In genomic region chr4:3229328-3229727, GRCh38 we compare ENCODE assay signal across 31 cellular contexts. TPM values are rescaled to one million over a fixed set of nuclear protein-coding genes. Genes with fewer than 3 reads are reported as not detected.
DNase-seq lines count a peak whose midpoint lies in the region; ATAC-seq and TF ChIP-seq lines count a peak whose summit lies in the region.
"Had no signal": no experiment of that assay in that cellular context is flagged by ENCODE, and none has a peak within 500 bp of the region (broad histone marks: within the 10 kb centered on the region; RNA-seq: fewer than 3 reads in every experiment).

No MANE protein-coding gene starts in this region.

- no peak for DNase-seq in activated CD8-positive, alpha-beta T cell treated with anti-CD3 and anti-CD28 coated beads, Interleukin-2, amount 10 ng/mL, durations not matched to agents 7 days and 5 days
- DNase-seq in activated CD8-positive, alpha-beta T cell treated with anti-CD3 and anti-CD28 coated beads for 36 hours: no peak
- DNase-seq in RWPE1 (ENCODE audit: low spot score) (no peak), posterior vena cava (ENCODE audit: low spot score) (peak; percentile 42), activated gamma-delta T cell treated with Interleukin-2 at 50 U/mL for 16 hours (no peak), mesothelial cell of epicardium (ENCODE audit: low spot score in 2 of 2, unreplicated experiment in 2 of 2) (no peak)
- DNase-seq: activated T-cell treated with anti-CD3 and anti-CD28 coated beads for 4 hours; central memory CD4-positive, alpha-beta T cell; DND-41; foreskin fibroblast; GF-D8; GM23248; MM.1S; naive thymus-derived CD4-positive, alpha-beta T cell; NCI-H1105 treated with DMSO at 0.1 percent for 48 hours; NCI-H187 treated with DMSO at 0.1 percent for 48 hours; NCI-H2171 treated with DMSO at 0.1 percent for 48 hours; NCI-H510A treated with DMSO at 0.1 percent for 48 hours; occipital lobe; stimulated activated naive B cell treated with anti-CD40 and anti-IgM and Interleukin-4, amounts not matched to agents 10 μg/mL and 1 μg/mL and 100 μg/mL, for 72 hours; T-cell; uterus had no signal

- peaks cover 47% of the 10 kb centered on the region for H3K36me3 Mint-ChIP-seq in activated CD8-positive, alpha-beta T cell treated with anti-CD3 and anti-CD28 coated beads, Interleukin-2, amount 10 ng/mL, durations not matched to agents 7 days and 5 days (ENCODE audit: low read depth)
- H3K36me3 Mint-ChIP-seq in activated CD8-positive, alpha-beta T cell treated with anti-CD3 and anti-CD28 coated beads for 36 hours (ENCODE audit: low read depth): peaks cover 35% of the 10 kb centered on the region
- H3K36me3 Mint-ChIP-seq in dendritic cell treated with granulocyte-macrophage colony-stimulating factor and Interleukin-4, amounts not matched to agents 40 ng/mL and 50 ng/mL, for 4 days (ENCODE audit: low read depth): peaks cover 86% of the 10 kb centered on the region
- peaks cover 40% of the 10 kb centered on the region for H3K36me3 Mint-ChIP-seq in mesothelial cell of epicardium

- 0 out of 2 replicates have a peak overlapping the region, but pooled peaks have one; percentile 5 for H3K27ac ChIP-seq in RWPE1
- H3K27ac ChIP-seq: esophagus muscularis mucosa, GM23248, KMS-11, skin epidermis, uterus had no signal

- ATAC-seq in activated CD8-positive, alpha-beta T cell treated with anti-CD3 and anti-CD28 coated beads, Interleukin-2, amount 10 ng/mL, durations not matched to agents 7 days and 5 days: no peak
- no peak for ATAC-seq in activated CD8-positive, alpha-beta T cell treated with anti-CD3 and anti-CD28 coated beads for 36 hours
- ATAC-seq in HG02678 (IDR thresholded peaks at IDR 0.05; ENCODE audit: unreplicated experiment): no peak
- ATAC-seq: activated CD4-positive, CD25-positive, alpha-beta regulatory T cell treated with anti-CD3 and anti-CD28 coated beads, Interleukin-2, amount 50 U/mL, for 24 hours; naive thymus-derived CD4-positive, alpha-beta T cell; stimulated activated naive B cell treated with anti-CD40 and anti-IgM and Interleukin-4, amounts not matched to agents 10 μg/mL and 1 μg/mL and 100 μg/mL, for 72 hours; T-cell had no signal

- H3K4me3 Mint-ChIP-seq in activated CD8-positive, alpha-beta T cell treated with anti-CD3 and anti-CD28 coated beads, Interleukin-2, amount 10 ng/mL, durations not matched to agents 7 days and 5 days: no peak overlapping the region
- H3K4me3 Mint-ChIP-seq in activated CD8-positive, alpha-beta T cell treated with anti-CD3 and anti-CD28 coated beads for 36 hours: no peak overlapping the region
- no peak overlapping the region for H3K4me3 Mint-ChIP-seq in dendritic cell treated with granulocyte-macrophage colony-stimulating factor and Interleukin-4, amounts not matched to agents 40 ng/mL and 50 ng/mL, for 4 days
- no peak overlapping the region for H3K4me3 Mint-ChIP-seq in mesothelial cell of epicardium
- H3K4me3 Mint-ChIP-seq: activated naive CD8-positive, alpha-beta T cell; CD14-positive monocyte; naive thymus-derived CD4-positive, alpha-beta T cell; stimulated activated naive B cell treated with anti-CD40 and anti-IgM and Interleukin-4, amounts not matched to agents 10 μg/mL and 1 μg/mL and 100 μg/mL, for 72 hours; T-cell had no signal

- no peak for TF ChIP-seq CTCF in activated CD8-positive, alpha-beta T cell treated with anti-CD3 and anti-CD28 coated beads for 36 hours (IDR thresholded peaks at IDR 0.05)
- no peak for TF ChIP-seq CTCF in RWPE1 (conservative IDR thresholded peaks at IDR 0.05; ENCODE audit: low read depth)
- no peak for TF ChIP-seq CTCF in mesothelial cell of epicardium (IDR thresholded peaks at IDR 0.05; ENCODE audit: unreplicated experiment)

- peak overlapping the region; percentile 43 for H3K27ac Mint-ChIP-seq in activated CD8-positive, alpha-beta T cell treated with anti-CD3 and anti-CD28 coated beads, Interleukin-2, amount 10 ng/mL, durations not matched to agents 7 days and 5 days
- no peak overlapping the region for H3K27ac Mint-ChIP-seq in activated CD8-positive, alpha-beta T cell treated with anti-CD3 and anti-CD28 coated beads for 36 hours
- H3K27ac Mint-ChIP-seq in dendritic cell treated with granulocyte-macrophage colony-stimulating factor and Interleukin-4, amounts not matched to agents 40 ng/mL and 50 ng/mL, for 4 days: peak overlapping the region; percentile 8
- no peak overlapping the region for H3K27ac Mint-ChIP-seq in mesothelial cell of epicardium
- H3K27ac Mint-ChIP-seq: activated naive CD8-positive, alpha-beta T cell; stimulated activated naive B cell treated with anti-CD40 and anti-IgM and Interleukin-4, amounts not matched to agents 10 μg/mL and 1 μg/mL and 100 μg/mL, for 72 hours; T-cell had no signal

- CTCF ChIA-PET in activated CD8-positive, alpha-beta T cell treated with anti-CD3 and anti-CD28 coated beads, Interleukin-2, amount 10 ng/mL, durations not matched to agents 7 days and 5 days (lab: Charles Lee): no interaction called here
- CTCF ChIA-PET in activated CD8-positive, alpha-beta T cell treated with anti-CD3 and anti-CD28 coated beads for 36 hours (lab: Charles Lee): interaction anchor here (1.0 kb wide), 1 partner anchor 88 kb away, joined by 3 read pairs; no protein-coding TSS in a partner anchor
- CTCF ChIA-PET in RWPE1 (lab: Yijun Ruan, JAX): no interaction called here

- H3K4me1 Mint-ChIP-seq in activated CD8-positive, alpha-beta T cell treated with anti-CD3 and anti-CD28 coated beads, Interleukin-2, amount 10 ng/mL, durations not matched to agents 7 days and 5 days (ENCODE audit: low read depth): no peaks in the 10 kb centered on the region
- no peaks in the 10 kb centered on the region for H3K4me1 Mint-ChIP-seq in activated CD8-positive, alpha-beta T cell treated with anti-CD3 and anti-CD28 coated beads for 36 hours (ENCODE audit: low read depth)
- H3K4me1 Mint-ChIP-seq in dendritic cell treated with granulocyte-macrophage colony-stimulating factor and Interleukin-4, amounts not matched to agents 40 ng/mL and 50 ng/mL, for 4 days (ENCODE audit: low read depth): peaks cover 38% of the 10 kb centered on the region
- no peaks in the 10 kb centered on the region for H3K4me1 Mint-ChIP-seq in mesothelial cell of epicardium
- H3K4me1 Mint-ChIP-seq: T-cell had no signal

- H3K9me3 Mint-ChIP-seq in activated CD8-positive, alpha-beta T cell treated with anti-CD3 and anti-CD28 coated beads, Interleukin-2, amount 10 ng/mL, durations not matched to agents 7 days and 5 days (ENCODE audit: insufficient read depth): no peaks in the 10 kb centered on the region
- no peaks in the 10 kb centered on the region for H3K9me3 Mint-ChIP-seq in activated CD8-positive, alpha-beta T cell treated with anti-CD3 and anti-CD28 coated beads for 36 hours
- no peaks in the 10 kb centered on the region for H3K9me3 Mint-ChIP-seq in dendritic cell treated with granulocyte-macrophage colony-stimulating factor and Interleukin-4, amounts not matched to agents 40 ng/mL and 50 ng/mL, for 4 days
- no peaks in the 10 kb centered on the region for H3K9me3 Mint-ChIP-seq in mesothelial cell of epicardium
- H3K9me3 Mint-ChIP-seq: stimulated activated naive B cell treated with anti-CD40 and anti-IgM and Interleukin-4, amounts not matched to agents 10 μg/mL and 1 μg/mL and 100 μg/mL, for 72 hours; T-cell had no signal

- intact Hi-C loops in activated CD8-positive, alpha-beta T cell treated with anti-CD3 and anti-CD28 coated beads for 36 hours (cut with micrococcal nuclease): no loop called here
- intact Hi-C loops in dendritic cell treated with granulocyte-macrophage colony-stimulating factor and Interleukin-4, amounts not matched to agents 40 ng/mL and 50 ng/mL, for 4 days (cut with micrococcal nuclease): no loop called here
- intact Hi-C loops in posterior vena cava (cut with DNase I): loop anchor here in 1 of 2 donors (5.0 kb wide), 1 partner anchor 172 kb away; no protein-coding TSS in a partner anchor

- H3K27me3 Mint-ChIP-seq in activated CD8-positive, alpha-beta T cell treated with anti-CD3 and anti-CD28 coated beads, Interleukin-2, amount 10 ng/mL, durations not matched to agents 7 days and 5 days (ENCODE audit: low read depth): no peaks in the 10 kb centered on the region
- no peaks in the 10 kb centered on the region for H3K27me3 Mint-ChIP-seq in activated CD8-positive, alpha-beta T cell treated with anti-CD3 and anti-CD28 coated beads for 36 hours
- no peaks in the 10 kb centered on the region for H3K27me3 Mint-ChIP-seq in dendritic cell treated with granulocyte-macrophage colony-stimulating factor and Interleukin-4, amounts not matched to agents 40 ng/mL and 50 ng/mL, for 4 days
- no peaks in the 10 kb centered on the region for H3K27me3 Mint-ChIP-seq in mesothelial cell of epicardium (ENCODE audit: low read depth)
- H3K27me3 Mint-ChIP-seq: activated naive CD8-positive, alpha-beta T cell; naive thymus-derived CD4-positive, alpha-beta T cell; stimulated activated naive B cell treated with anti-CD40 and anti-IgM and Interleukin-4, amounts not matched to agents 10 μg/mL and 1 μg/mL and 100 μg/mL, for 72 hours; T-cell had no signal

- POLR2A ChIA-PET in activated CD8-positive, alpha-beta T cell treated with anti-CD3 and anti-CD28 coated beads, Interleukin-2, amount 10 ng/mL, durations not matched to agents 7 days and 5 days (lab: Charles Lee): no interaction called here
- POLR2A ChIA-PET in activated CD8-positive, alpha-beta T cell treated with anti-CD3 and anti-CD28 coated beads for 36 hours (lab: Charles Lee): no interaction called here
- POLR2A ChIA-PET in RWPE1 (lab: Yijun Ruan, JAX; ENCODE audit: low non-redundant PET): no interaction called here

RNA-seq across cellular contexts. Expression of gene MSANTD1, which starts 19.6 kb away (rescaled TPM):
- total RNA-seq in activated CD8-positive, alpha-beta T cell treated with anti-CD3 and anti-CD28 coated beads, Interleukin-2, amount 10 ng/mL, durations not matched to agents 7 days and 5 days: 1 to 10 TPM in 1 of 2 experiments, under 1 TPM in 1; 0.83 to 1.0 TPM
- under 1 TPM; 0.43 TPM for total RNA-seq in activated CD8-positive, alpha-beta T cell treated with anti-CD3 and anti-CD28 coated beads for 36 hours
- total RNA-seq in posterior vena cava: 1 to 10 TPM in 1 of 2 donors, under 1 TPM in 1; 0.71 to 1.1 TPM
- total RNA-seq in mesothelial cell of epicardium: 2.5 to 3.1 TPM (median 2.6 TPM) in 3 replicates
- total RNA-seq: GM23248, HT1080 had no signal

Comparison
In these comparisons a context has a peak if more than half of its experiments do, and no peak if none do; other contexts are left out.
1. H3K27ac Mint-ChIP-seq: peak in activated CD8-positive, alpha-beta T cell treated with anti-CD3 and anti-CD28 coated beads, Interleukin-2, amount 10 ng/mL, durations not matched to agents 7 days and 5 days (single experiment) and dendritic cell treated with granulocyte-macrophage colony-stimulating factor and Interleukin-4, amounts not matched to agents 40 ng/mL and 50 ng/mL, for 4 days (single experiment); none in activated CD8-positive, alpha-beta T cell treated with anti-CD3 and anti-CD28 coated beads for 36 hours (single experiment) and mesothelial cell of epicardium (single experiment).